In genomic region chr15:44692659-44693058, GRCh38 we compare ENCODE assay signal across 28 cellular contexts.
"Had no signal": no experiment of that assay in that cellular context is flagged by ENCODE, and none has a peak within 500 bp of the region (broad histone marks: within the 10 kb centered on the region; RNA-seq: fewer than 3 reads in every experiment).

No MANE protein-coding gene starts in this region.

- ATAC-seq: activated CD4-positive, alpha-beta T cell treated with anti-CD3 and anti-CD28 coated beads for 36 hours; activated CD4-positive, CD25-positive, alpha-beta regulatory T cell treated with anti-CD3 and anti-CD28 coated beads, Interleukin-2, amount 50 U/mL, for 24 hours; activated CD8-positive, alpha-beta T cell treated with anti-CD3 and anti-CD28 coated beads, Interleukin-2, amount 10 ng/mL, durations not matched to agents 7 days and 5 days; activated naive CD4-positive, alpha-beta T cell treated with anti-CD3 and anti-CD28 coated beads, Interleukin-2, amount 50 U/mL, for 72 hours; body of pancreas; PC-3; WTC11 had no signal

- H3K4me3 Mint-ChIP-seq: activated CD4-positive, alpha-beta T cell treated with anti-CD3 and anti-CD28 coated beads for 36 hours; activated CD4-positive, alpha-beta T cell treated with anti-CD3 and anti-CD28 coated beads, Interleukin-2, amount 10 ng/mL, durations not matched to agents 7 days and 5 days; activated CD8-positive, alpha-beta T cell treated with anti-CD3 and anti-CD28 coated beads, Interleukin-2, amount 10 ng/mL, durations not matched to agents 7 days and 5 days; activated naive CD4-positive, alpha-beta T cell treated with anti-CD3 and anti-CD28 coated beads for 36 hours; activated T-cell treated with anti-CD3 and anti-CD28 coated beads, Interleukin-2, amount 50 U/mL, for 24 hours; activated T-helper 1 cell treated with anti-CD3 and anti-CD28 coated beads, Interleukin-12 subunit alpha, Interleukin-12 subunit beta, Interleukin-2, Interleukin-4 antibody, amounts not matched to agents 30 ng/mL and 10 ng/mL and 1 ng/mL, durations not matched to agents 14 hours and 24 hours and 36 hours; WTC11 had no signal

- H3K27me3 Mint-ChIP-seq: activated CD4-positive, alpha-beta T cell treated with anti-CD3 and anti-CD28 coated beads for 36 hours; activated T-cell treated with anti-CD3 and anti-CD28 coated beads, Interleukin-2, amount 50 U/mL, for 24 hours had no signal

- H3K4me1 Mint-ChIP-seq: WTC11 had no signal

- H3K9me3 ChIP-seq: adrenal gland, body of pancreas, breast epithelium had no signal

- H3K27ac ChIP-seq: adrenal gland, body of pancreas, breast epithelium, RWPE1 had no signal

- H3K36me3 ChIP-seq: adrenal gland, breast epithelium had no signal

- H3K27ac Mint-ChIP-seq: activated CD4-positive, alpha-beta T cell treated with anti-CD3 and anti-CD28 coated beads for 36 hours; activated CD4-positive, alpha-beta T cell treated with anti-CD3 and anti-CD28 coated beads, Interleukin-2, amount 10 ng/mL, durations not matched to agents 7 days and 5 days; activated CD8-positive, alpha-beta T cell treated with anti-CD3 and anti-CD28 coated beads, Interleukin-2, amount 10 ng/mL, durations not matched to agents 7 days and 5 days; activated naive CD4-positive, alpha-beta T cell treated with anti-CD3 and anti-CD28 coated beads for 36 hours; activated naive CD4-positive, alpha-beta T cell treated with anti-CD3 and anti-CD28 coated beads, Interleukin-2, amount 50 U/mL, for 72 hours; activated T-cell treated with anti-CD3 and anti-CD28 coated beads, Interleukin-2, amount 50 U/mL, for 24 hours; activated T-helper 1 cell treated with anti-CD3 and anti-CD28 coated beads, Interleukin-12 subunit alpha, Interleukin-12 subunit beta, Interleukin-2, Interleukin-4 antibody, amounts not matched to agents 30 ng/mL and 10 ng/mL and 1 ng/mL, durations not matched to agents 14 hours and 24 hours and 36 hours; WTC11 had no signal

- H3K27me3 ChIP-seq: adrenal gland, body of pancreas, breast epithelium had no signal

- H3K4me1 ChIP-seq: adrenal gland, body of pancreas, breast epithelium had no signal

- DNase-seq: activated CD4-positive, alpha-beta T cell treated with anti-CD3 and anti-CD28 coated beads for 36 hours; activated CD4-positive, alpha-beta T cell treated with anti-CD3 and anti-CD28 coated beads, Interleukin-2, amount 10 ng/mL, durations not matched to agents 7 days and 5 days; activated CD4-positive, alpha-beta T cell treated with anti-CD3 and anti-CD28 coated beads, Interleukin-2, amount 50 U/mL, for 48 hours; activated CD8-positive, alpha-beta T cell treated with anti-CD3 and anti-CD28 coated beads, Interleukin-2, amount 10 ng/mL, durations not matched to agents 7 days and 5 days; activated gamma-delta T cell treated with Interleukin-2 at 50 U/mL for 16 hours; activated naive CD4-positive, alpha-beta T cell treated with anti-CD3 and anti-CD28 coated beads for 36 hours; activated T-cell treated with anti-CD3 and anti-CD28 coated beads, Interleukin-2, amount 50 U/mL, for 24 hours; adrenal gland; body of pancreas; Karpas-422; KBM-7; NCI-H1048; NCI-H1436 treated with DMSO at 0.1 percent for 48 hours; NCI-H1694 treated with DMSO at 0.1 percent for 48 hours; NCI-H2029; NCI-H345; NCI-H524 treated with DMSO at 0.1 percent for 48 hours; NK-92 treated with Interleukin-12 subunit alpha and Interleukin-12 subunit beta, amount 100 ng/mL, for 24 hours; PC-3; Right ventricle myocardium superior; SW 1271; T1000 had no signal

- H3K4me3 ChIP-seq: adrenal gland, body of pancreas, breast epithelium had no signal
